ENCODE assay signal across 8 cellular contexts in genomic region chr10:91220954-91221696, GRCh38. TPM values are rescaled to one million over a fixed set of nuclear protein-coding genes. Genes with fewer than 3 reads are reported as not detected.
DNase-seq lines count a peak whose midpoint lies in the region; ATAC-seq and TF ChIP-seq lines count a peak whose summit lies in the region.

No MANE protein-coding gene starts in this region.

- peaks cover 40% of the 10 kb centered on the region for H3K4me1 Mint-ChIP-seq in stimulated activated effector memory CD8-positive, alpha-beta T cell treated with anti-CD3 and anti-CD28 coated beads, Interleukin-12 subunit alpha, Interleukin-12 subunit beta, amount 100 ng/mL, for 72 hours

- DNase-seq in 8988T (peak; percentile 42), GM10266 (ENCODE audit: extremely low spot score) (peak; percentile 53), Peyer's patch (peak in 1 of 3 donors; percentile 62), choroid plexus epithelial cell (ENCODE audit: low read depth) (peak; percentile 26), left kidney (ENCODE audit: low read depth, low spot score) (peak; percentile 69), mesenteric fat pad (ENCODE audit: low spot score) (no peak)
- no peak for DNase-seq in stimulated activated effector memory CD8-positive, alpha-beta T cell treated with anti-CD3 and anti-CD28 coated beads, Interleukin-12 subunit alpha, Interleukin-12 subunit beta, amount 100 ng/mL, for 72 hours (ENCODE audit: low spot score in 2 of 2)

- H3K36me3 ChIP-seq in Peyer's patch = no peaks in the 10 kb centered on the region

- H3K9me3 ChIP-seq in Peyer's patch = no peaks in the 10 kb centered on the region

- peak overlapping the region; percentile 94 for H3K27ac Mint-ChIP-seq in stimulated activated effector memory CD8-positive, alpha-beta T cell treated with anti-CD3 and anti-CD28 coated beads, Interleukin-12 subunit alpha, Interleukin-12 subunit beta, amount 100 ng/mL, for 72 hours

- peaks cover 0 to 36% (median 4%) of the 10 kb centered on the region in 4 donors for H3K4me1 ChIP-seq in Peyer's patch

- TF ChIP-seq POLR2A in Peyer's patch (IDR thresholded peaks at IDR 0.05) = no peak

- peak overlapping the region; percentile 84 to 99 (median 94) for H3K27ac ChIP-seq in Peyer's patch

- peak overlapping the region; percentile 83 for H3K4me3 Mint-ChIP-seq in stimulated activated effector memory CD8-positive, alpha-beta T cell treated with anti-CD3 and anti-CD28 coated beads, Interleukin-12 subunit alpha, Interleukin-12 subunit beta, amount 100 ng/mL, for 72 hours

- ATAC-seq in HG02938 (IDR thresholded peaks at IDR 0.05; ENCODE audit: unreplicated experiment) = peak; percentile 28
- peak; percentile 56 for ATAC-seq in stimulated activated effector memory CD8-positive, alpha-beta T cell treated with anti-CD3 and anti-CD28 coated beads, Interleukin-12 subunit alpha, Interleukin-12 subunit beta, amount 100 ng/mL, for 72 hours

- TF ChIP-seq CTCF in GM10266 (IDR thresholded peaks at IDR 0.05; ENCODE audit: control insufficient read depth, insufficient read depth, low read depth, missing control alignments) = no peak
- TF ChIP-seq CTCF in Peyer's patch (IDR thresholded peaks at IDR 0.05) = no peak
- TF ChIP-seq CTCF in choroid plexus epithelial cell (conservative IDR thresholded peaks at IDR 0.05; ENCODE audit: low read depth, low read length) = no peak

- H3K4me3 ChIP-seq in Peyer's patch (peak overlapping the region; percentile 72 to 99 (median 78)), choroid plexus epithelial cell (ENCODE audit: low read depth, low read length) (peak overlapping the region; percentile 89)

- H3K9me3 Mint-ChIP-seq in stimulated activated effector memory CD8-positive, alpha-beta T cell treated with anti-CD3 and anti-CD28 coated beads, Interleukin-12 subunit alpha, Interleukin-12 subunit beta, amount 100 ng/mL, for 72 hours = no peaks in the 10 kb centered on the region

- H3K27me3 ChIP-seq in Peyer's patch = no peaks in the 10 kb centered on the region

- H3K36me3 Mint-ChIP-seq in stimulated activated effector memory CD8-positive, alpha-beta T cell treated with anti-CD3 and anti-CD28 coated beads, Interleukin-12 subunit alpha, Interleukin-12 subunit beta, amount 100 ng/mL, for 72 hours = peaks cover 17% of the 10 kb centered on the region

RNA-seq across cellular contexts. Expression of gene PCGF5, which starts 0.7 kb away (rescaled TPM):
- total RNA-seq in Peyer's patch (10 to 100 TPM; 45.4 to 68.1 (median 49.8) TPM), mesenteric fat pad (38.6 TPM)

Comparison
In these comparisons a context has a peak if more than half of its experiments do, and no peak if none do; other contexts are left out.
1. DNase-seq: peak in 8988T (single experiment), GM10266 (single experiment), choroid plexus epithelial cell (single experiment) and left kidney (single experiment); none in stimulated activated effector memory CD8-positive, alpha-beta T cell treated with anti-CD3 and anti-CD28 coated beads, Interleukin-12 subunit alpha, Interleukin-12 subunit beta, amount 100 ng/mL, for 72 hours (0 of 2) and mesenteric fat pad (single experiment).